13 cellular contexts compared by ENCODE assay signal in the genomic region with DNA sequence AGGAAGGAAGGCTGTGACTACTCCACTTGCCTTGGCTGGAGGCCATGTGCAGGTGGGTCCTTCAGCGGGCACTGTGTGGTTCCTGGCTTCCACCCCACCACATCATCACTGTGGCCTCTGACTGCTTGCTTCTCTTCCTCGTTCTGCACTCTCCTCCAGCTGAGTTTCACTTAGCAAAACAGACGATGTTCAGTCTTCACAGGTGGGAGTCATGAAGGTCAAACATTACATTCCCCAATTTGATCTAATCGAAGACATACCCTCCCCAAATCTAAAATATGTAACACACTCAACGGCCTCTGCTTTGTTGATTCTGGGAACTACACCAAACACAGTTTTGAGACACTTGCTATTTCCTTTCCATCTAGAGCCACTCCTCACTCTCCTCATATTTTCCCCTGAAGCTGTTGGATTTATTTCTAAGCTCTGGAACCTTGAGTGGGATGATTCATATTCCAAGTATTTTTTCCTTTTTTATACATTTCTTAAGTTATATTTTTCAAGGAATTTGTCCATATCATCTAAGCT.
DNase-seq lines count a peak whose midpoint lies in the region; ATAC-seq and TF ChIP-seq lines count a peak whose summit lies in the region.
"Had no signal": no experiment of that assay in that cellular context is flagged by ENCODE, and none has a peak within 500 bp of the region (broad histone marks: within the 10 kb centered on the region; RNA-seq: fewer than 3 reads in every experiment).

No MANE protein-coding gene starts in this region.

- TF ChIP-seq CTCF in heart left ventricle (IDR thresholded peaks at IDR 0.05) (no peak), right atrium auricular region (IDR thresholded peaks at IDR 0.05) (no peak), adrenal gland (IDR thresholded peaks at IDR 0.05) (no peak), suprapubic skin (IDR thresholded peaks at IDR 0.05) (no peak)

- H3K27me3 ChIP-seq in heart left ventricle = no peaks in the 10 kb centered on the region
- H3K27me3 ChIP-seq in right atrium auricular region = no peaks in the 10 kb centered on the region
- no peaks in the 10 kb centered on the region for H3K27me3 ChIP-seq in adrenal gland
- H3K27me3 ChIP-seq in aorta (ENCODE audit: control insufficient read depth in 1 of 2, insufficient read depth in 2 of 2, low read length in 1 of 2) = no peaks in the 10 kb centered on the region
- H3K27me3 ChIP-seq in suprapubic skin = no peaks in the 10 kb centered on the region

- peak overlapping the region in 9 of 12 donors; percentile 11 to 78 (median 59) for H3K27ac ChIP-seq in heart left ventricle
- H3K27ac ChIP-seq in right atrium auricular region = peak overlapping the region in 1 of 2 donors; percentile 40
- H3K27ac ChIP-seq in adrenal gland = peak overlapping the region in 3 of 5 donors; percentile 23 to 62 (median 47)
- peak overlapping the region in 1 of 2 donors; percentile 35 for H3K27ac ChIP-seq in aorta (ENCODE audit: low read depth in 1 of 2, low read length in 2 of 2)
- no peak overlapping the region for H3K27ac ChIP-seq in suprapubic skin

- peak in 1 of 4 donors; percentile 18 for ATAC-seq in heart left ventricle
- peak; percentile 59 for ATAC-seq in aorta (ENCODE audit: low FRiP score)
- ATAC-seq: activated naive CD4-positive, alpha-beta T cell treated with anti-CD3 and anti-CD28 coated beads, Interleukin-2, amount 50 U/mL, for 72 hours had no signal

- peaks cover 0 to 3% (median 0%) of the 10 kb centered on the region in 12 donors for H3K9me3 ChIP-seq in heart left ventricle
- H3K9me3 ChIP-seq in right atrium auricular region = peaks cover 0 to 7% of the 10 kb centered on the region in 2 donors
- no peaks in the 10 kb centered on the region for H3K9me3 ChIP-seq in adrenal gland (replicated peaks in 1 of 3)
- H3K9me3 ChIP-seq in aorta (ENCODE audit: control insufficient read depth, low read length) = no peaks in the 10 kb centered on the region
- no peaks in the 10 kb centered on the region for H3K9me3 ChIP-seq in suprapubic skin

- H3K4me1 ChIP-seq in heart left ventricle (peaks cover 0 to 43% (median 25%) of the 10 kb centered on the region in 12 donors), right atrium auricular region (peaks cover 0 to 24% of the 10 kb centered on the region in 2 donors), adrenal gland (replicated peaks in 1 of 2) (peaks cover 4 to 25% of the 10 kb centered on the region in 2 donors), aorta (ENCODE audit: control insufficient read depth in 1 of 2, insufficient read depth in 2 of 2, low read length in 2 of 2) (no peaks in the 10 kb centered on the region), suprapubic skin (no peaks in the 10 kb centered on the region)

- TF ChIP-seq POLR2A in heart left ventricle (IDR thresholded peaks at IDR 0.05) = no peak
- no peak for TF ChIP-seq POLR2A in adrenal gland (IDR thresholded peaks at IDR 0.05)
- TF ChIP-seq POLR2A in suprapubic skin (IDR thresholded peaks at IDR 0.05) = no peak

- 37 to 46% (median 42%) methylated on average over 5 of the region's 5 CpGs for WGBS in heart left ventricle, 4 donors
- WGBS in adrenal gland, 4 donors = 15 to 32% (median 20%) methylated on average over 5 of the region's 5 CpGs
- 7 to 8% methylated on average over 5 of the region's 5 CpGs for WGBS in aorta, 2 donors
- 20% methylated on average over 5 of the region's 5 CpGs for WGBS in suprapubic skin

- H3K4me3 ChIP-seq in heart left ventricle = no peak overlapping the region
- H3K4me3 ChIP-seq in right atrium auricular region = no peak overlapping the region
- no peak overlapping the region for H3K4me3 ChIP-seq in adrenal gland
- no peak overlapping the region for H3K4me3 ChIP-seq in aorta (ENCODE audit: low read length in 2 of 2)
- H3K4me3 ChIP-seq in suprapubic skin = no peak overlapping the region

- no peak for TF ChIP-seq EP300 in suprapubic skin (IDR thresholded peaks at IDR 0.05)

- intact Hi-C loops in heart left ventricle (cut with DNase I) (no loop called here), adrenal gland (cut with DNase I) (no loop called here), aorta (cut with DNase I) (no loop called here)

- DNase-seq in heart left ventricle = no peak
- no peak for DNase-seq in right atrium auricular region (ENCODE audit: low spot score)
- peak in 1 of 7 donors; percentile 26 for DNase-seq in adrenal gland
- DNase-seq in iris pigment epithelial cell (ENCODE audit: low read depth) = peak; percentile 41
- DNase-seq in aorta = no peak
- no peak for DNase-seq in NCI-H774 (lab: John Stamatoyannopoulos, UW)
- DNase-seq in suprapubic skin (ENCODE audit: low spot score in 2 of 2) = no peak
- no peak for DNase-seq in AG08396 (ENCODE audit: low spot score)
- DNase-seq: activated CD8-positive, alpha-beta memory T cell treated with anti-CD3 and anti-CD28 coated beads for 24 hours; DMS79 treated with DMSO at 0.1 percent for 48 hours; effector CD8-positive, alpha-beta T cell; T1000 had no signal

- H3K36me3 ChIP-seq in heart left ventricle (no peaks in the 10 kb centered on the region), right atrium auricular region (no peaks in the 10 kb centered on the region), adrenal gland (replicated peaks in 1 of 2) (no peaks in the 10 kb centered on the region), aorta (ENCODE audit: control insufficient read depth in 1 of 2, insufficient read depth in 2 of 2, low read length in 1 of 2) (no peaks in the 10 kb centered on the region), suprapubic skin (no peaks in the 10 kb centered on the region)
